ENCODE assay signal across 17 cellular contexts in the genomic region with DNA sequence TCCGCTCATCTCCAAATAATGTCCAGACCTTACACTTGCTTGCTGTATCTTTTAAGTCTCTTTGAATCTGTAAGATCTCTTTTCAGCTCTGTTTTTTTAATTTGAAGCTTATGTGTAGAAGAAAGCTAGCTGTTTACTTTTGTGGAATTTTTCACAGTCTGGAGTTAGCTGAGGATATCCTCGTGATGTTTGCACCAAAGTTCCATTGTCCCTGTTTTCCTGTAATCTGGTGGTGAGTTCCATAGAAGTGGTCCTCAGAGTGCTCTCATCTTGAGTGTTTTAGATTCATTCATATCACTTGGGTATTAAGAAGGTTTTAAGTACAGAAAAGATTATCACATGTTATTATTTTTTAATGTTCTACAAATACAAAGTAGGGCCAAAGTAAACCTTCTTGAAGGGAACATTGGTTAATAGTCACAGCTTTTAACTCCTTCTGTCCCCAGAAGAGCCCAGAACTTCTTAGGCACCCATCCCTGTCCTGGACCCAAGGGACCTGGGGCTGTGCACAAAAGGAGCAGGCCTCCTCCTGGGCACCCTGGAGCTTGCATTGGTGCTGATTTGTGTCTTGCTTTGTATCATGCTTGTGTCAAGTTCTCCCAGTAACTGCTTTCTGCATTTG. TPM values are rescaled to one million over a fixed set of nuclear protein-coding genes. Genes with fewer than 3 reads are reported as not detected.
DNase-seq lines count a peak whose midpoint lies in the region; ATAC-seq, FAIRE-seq and TF ChIP-seq lines count a peak whose summit lies in the region.
"Had no signal": no experiment of that assay in that cellular context is flagged by ENCODE, and none has a peak within 500 bp of the region (broad histone marks: within the 10 kb centered on the region; RNA-seq: fewer than 3 reads in every experiment).

No MANE protein-coding gene starts in this region.

- H2BK5ac ChIP-seq in mesenchymal stem cell (ENCODE audit: low read depth, low read length, poor library complexity, severe bottlenecking), result peak overlapping the region; percentile 59

- H3K9me3 Mint-ChIP-seq in MCF 10A (ENCODE audit: unreplicated experiment), result no peaks in the 10 kb centered on the region
- H3K9me3 Mint-ChIP-seq: naive thymus-derived CD8-positive, alpha-beta T cell had no signal

- H3K9me1 ChIP-seq in endothelial cell of umbilical vein (replicated peaks; ENCODE audit: control insufficient read depth, extremely low read depth, insufficient read depth, low read length), result no peaks in the 10 kb centered on the region

- H4K20me1 ChIP-seq in mammary epithelial cell (ENCODE audit: insufficient read depth, low read length) (no peaks in the 10 kb centered on the region), endothelial cell of umbilical vein (replicated peaks; ENCODE audit: control insufficient read depth, extremely low read depth, insufficient read depth, low read length) (no peaks in the 10 kb centered on the region)

- H3K79me2 ChIP-seq in mammary epithelial cell (ENCODE audit: insufficient read depth, low read length) (no peaks in the 10 kb centered on the region), endothelial cell of umbilical vein (ENCODE audit: control insufficient read depth, insufficient read depth, low read length) (no peaks in the 10 kb centered on the region)

- H3K27ac ChIP-seq in mammary epithelial cell (ENCODE audit: insufficient read depth, low read depth, low read length) (no peak overlapping the region), endothelial cell of umbilical vein (ENCODE audit: insufficient read depth, low read depth, low read length) (no peak overlapping the region), mesenchymal stem cell (ENCODE audit: low read length, poor library complexity, severe bottlenecking) (peak overlapping the region; percentile 96), aorta (ENCODE audit: low read depth in 1 of 2, low read length in 2 of 2) (no peak overlapping the region)

- H4K8ac ChIP-seq in mesenchymal stem cell (ENCODE audit: low read length), result peak overlapping the region; percentile 9

- intact Hi-C loops in MCF 10A (cut with micrococcal nuclease) (no loop called here), mammary epithelial cell (cut with micrococcal nuclease) (no loop called here), endothelial cell of umbilical vein (cut with micrococcal nuclease) (no loop called here), aorta (cut with DNase I) (no loop called here)

- peaks cover 25% of the 10 kb centered on the region for H3K4me1 Mint-ChIP-seq in MCF 10A (ENCODE audit: insufficient read depth, unreplicated experiment)
- H3K4me1 Mint-ChIP-seq: naive thymus-derived CD8-positive, alpha-beta T cell had no signal

- peak overlapping the region in 1 of 2 experiments; percentile 96 for H3K14ac ChIP-seq in mesenchymal stem cell (ENCODE audit: low read length in 2 of 2)

- dilution Hi-C loops in mammary epithelial cell (cut with HindIII; ENCODE audit: low sequenced_read_pairs), result loop anchor here (5.0 kb wide), 1 partner anchor 65 kb away; a partner anchor contains a TSS
- dilution Hi-C loops in endothelial cell of umbilical vein (cut with MboI; ENCODE audit: extremely low pct_ligation_motif_present, low sequenced_read_pairs), result no loop called here

- TF ChIP-seq CTCF in MCF 10A (IDR thresholded peaks at IDR 0.05; ENCODE audit: unreplicated experiment), result no peak
- TF ChIP-seq CTCF in mammary epithelial cell (conservative IDR thresholded peaks at IDR 0.05 in 1 of 2, IDR thresholded peaks at IDR 0.05 in 1 of 2; ENCODE audit: extremely low read depth in 1 of 2, insufficient read depth in 1 of 2, low read depth in 1 of 2, low read length in 2 of 2), result no peak
- no peak for TF ChIP-seq CTCF in endothelial cell of umbilical vein (IDR thresholded peaks at IDR 0.05; ENCODE audit: extremely low read depth in 1 of 2, insufficient read depth in 1 of 2, low read depth in 1 of 2, low read length in 2 of 2)

- H3K36me3 Mint-ChIP-seq in MCF 10A (ENCODE audit: insufficient read depth, unreplicated experiment), result peaks cover 7% of the 10 kb centered on the region
- H3K36me3 Mint-ChIP-seq: naive thymus-derived CD8-positive, alpha-beta T cell had no signal

- peak overlapping the region; percentile 60 to 93 for H2BK12ac ChIP-seq in mesenchymal stem cell (ENCODE audit: low read length in 2 of 2)

- H3K9me3 ChIP-seq in mammary epithelial cell (replicated peaks; ENCODE audit: insufficient read depth, low read length), result no peaks in the 10 kb centered on the region
- no peaks in the 10 kb centered on the region for H3K9me3 ChIP-seq in endothelial cell of umbilical vein (replicated peaks; ENCODE audit: control insufficient read depth, insufficient read depth, low read length)
- H3K9me3 ChIP-seq in mesenchymal stem cell (ENCODE audit: control insufficient read depth, low read length), result no peaks in the 10 kb centered on the region
- H3K9me3 ChIP-seq in aorta (ENCODE audit: control insufficient read depth, low read length), result no peaks in the 10 kb centered on the region
- H3K9me3 ChIP-seq: thoracic aorta had no signal

- H3K9ac ChIP-seq in mammary epithelial cell (ENCODE audit: insufficient read depth, low read length) (no peak overlapping the region), endothelial cell of umbilical vein (replicated peaks; ENCODE audit: extremely low read depth, insufficient read depth, low read length) (no peak overlapping the region), mesenchymal stem cell (ENCODE audit: low read length) (peak overlapping the region; percentile 39)

- H3K27me3 Mint-ChIP-seq in MCF 10A (ENCODE audit: insufficient read depth, unreplicated experiment), result no peaks in the 10 kb centered on the region

- H3K27me3 ChIP-seq in mammary epithelial cell (ENCODE audit: insufficient read depth, low read length) (no peaks in the 10 kb centered on the region), endothelial cell of umbilical vein (ENCODE audit: control insufficient read depth in 2 of 2, insufficient read depth in 2 of 2, low read length in 2 of 2) (peaks cover 1 to 3% of the 10 kb centered on the region in 2 experiments), mesenchymal stem cell (ENCODE audit: control insufficient read depth in 1 of 2, insufficient read depth in 1 of 2, low read length in 2 of 2) (no peaks in the 10 kb centered on the region), aorta (ENCODE audit: control insufficient read depth in 1 of 2, insufficient read depth in 2 of 2, low read length in 1 of 2) (no peaks in the 10 kb centered on the region)

- H3K79me1 ChIP-seq in mesenchymal stem cell (replicated peaks; ENCODE audit: low read length, poor library complexity, severe bottlenecking), result peaks cover 17% of the 10 kb centered on the region

- H3K4me1 ChIP-seq in mammary epithelial cell (ENCODE audit: insufficient read depth, low read length) (peaks cover 6% of the 10 kb centered on the region), endothelial cell of umbilical vein (ENCODE audit: control insufficient read depth, extremely low read depth, insufficient read depth, low read length) (peaks cover 20% of the 10 kb centered on the region), mesenchymal stem cell (ENCODE audit: control insufficient read depth, insufficient read depth, low read depth, low read length) (peaks cover 27% of the 10 kb centered on the region), aorta (ENCODE audit: control insufficient read depth in 1 of 2, insufficient read depth in 2 of 2, low read length in 2 of 2) (no peaks in the 10 kb centered on the region)

- no peak overlapping the region for H2BK15ac ChIP-seq in mesenchymal stem cell (ENCODE audit: low read depth, poor library complexity, severe bottlenecking)

- H3K23ac ChIP-seq in mesenchymal stem cell (ENCODE audit: low read length in 2 of 2), result no peak overlapping the region

- H2BK120ac ChIP-seq in mesenchymal stem cell (ENCODE audit: low read depth, low read length), result peak overlapping the region; percentile 69

- no peak for TF ChIP-seq POLR2A in endothelial cell of umbilical vein (IDR thresholded peaks at IDR 0.05; ENCODE audit: low read depth, low read length)

- H2AFZ ChIP-seq in mammary epithelial cell (ENCODE audit: low read depth, low read length) (no peak overlapping the region), endothelial cell of umbilical vein (ENCODE audit: low read depth, low read length) (no peak overlapping the region), mesenchymal stem cell (ENCODE audit: low read depth, low read length) (no peak overlapping the region)

- H3K18ac ChIP-seq in mesenchymal stem cell (ENCODE audit: low read depth in 1 of 2, low read length in 2 of 2), result peak overlapping the region; percentile 74 to 97

- DNase-seq in MCF 10A (ENCODE audit: unreplicated experiment), result no peak
- no peak for DNase-seq in mammary epithelial cell
- DNase-seq in endothelial cell of umbilical vein (ENCODE audit: low read depth, low spot score), result peak; percentile 64
- peak; percentile 72 for DNase-seq in mesenchymal stem cell
- peak in 1 of 2 donors; percentile 19 for DNase-seq in aorta
- no peak for DNase-seq in stimulated activated CD4-positive, alpha-beta T cell treated with anti-CD3 and anti-CD28 coated beads, Interleukin-12 subunit alpha, Interleukin-12 subunit beta, amount 100 ng/mL, for 4 hours
- DNase-seq in dedifferentiated amniotic fluid mesenchymal stem cell (ENCODE audit: extremely low spot score), result no peak
- DNase-seq: activated naive CD4-positive, alpha-beta T cell treated with Interleukin-2 at 50 U/mL for 16 hours; KBM-7; naive thymus-derived CD8-positive, alpha-beta T cell; NCI-H526 treated with DMSO at 0.1 percent for 48 hours; Right ventricle myocardium superior had no signal

- CTCF ChIA-PET in MCF 10A (lab: Yijun Ruan, JAX) (interaction anchor here (0.6 to 3.1 kb wide), 5 partner anchors 11 to 1067 kb away, joined by 3 to 30 read pairs (median 6); a partner anchor contains a TSS), mammary epithelial cell (lab: Charles Lee; ENCODE audit: low non-redundant PET) (no interaction called here), endothelial cell of umbilical vein (lab: Charles Lee) (interaction anchor here (0.6 to 4.6 kb wide), 9 partner anchors 8 to 1359 kb away, joined by 3 to 50 read pairs (median 8); no protein-coding TSS in a partner anchor)

- H2AK5ac ChIP-seq in mesenchymal stem cell (ENCODE audit: low read length, severe bottlenecking), result peak overlapping the region; percentile 13

- WGBS in mammary epithelial cell (ENCODE audit: low coverage, missing lambda C conversion rate), result 93% methylated on average over 2 of the region's 2 CpGs
- WGBS in mesenchymal stem cell, result 0% methylated on average over 1 of the region's 2 CpGs
- 55 to 58% methylated on average over 2 of the region's 2 CpGs for WGBS in aorta, 2 donors

- H4K91ac ChIP-seq in mesenchymal stem cell (ENCODE audit: low read length), result peak overlapping the region; percentile 96

- peak; percentile 26 for ATAC-seq in aorta (ENCODE audit: low FRiP score)
- no peak for ATAC-seq in HG03342 (IDR thresholded peaks at IDR 0.05; ENCODE audit: unreplicated experiment)
- ATAC-seq: naive thymus-derived CD8-positive, alpha-beta T cell had no signal

- peak; percentile 81 for FAIRE-seq in endothelial cell of umbilical vein (lab: Jason Lieb, UNC)
- FAIRE-seq: TTC549 had no signal

- peak overlapping the region; percentile 70 for H3K27ac Mint-ChIP-seq in MCF 10A (ENCODE audit: low read depth, unreplicated experiment)
- H3K27ac Mint-ChIP-seq: naive thymus-derived CD8-positive, alpha-beta T cell had no signal

- H3K4me3 ChIP-seq in mammary epithelial cell (replicated peaks in 1 of 3; ENCODE audit: insufficient read depth in 1 of 3, low read depth in 2 of 3, low read length in 3 of 3) (no peak overlapping the region), endothelial cell of umbilical vein (replicated peaks in 1 of 3; ENCODE audit: insufficient read depth in 1 of 3, low read depth in 1 of 3, low read length in 3 of 3) (no peak overlapping the region), mesenchymal stem cell (ENCODE audit: insufficient read depth in 1 of 2, low read depth in 1 of 2, low read length in 2 of 2) (peak overlapping the region in 1 of 2 experiments; percentile 23), aorta (ENCODE audit: low read length in 2 of 2) (no peak overlapping the region)
- H3K4me3 ChIP-seq: thoracic aorta had no signal

- peak overlapping the region; percentile 83 to 97 for H3K4ac ChIP-seq in mesenchymal stem cell (ENCODE audit: low read depth in 1 of 2, low read length in 2 of 2)

- no peak overlapping the region for H3K4me3 Mint-ChIP-seq in MCF 10A (ENCODE audit: unreplicated experiment)
- H3K4me3 Mint-ChIP-seq: naive thymus-derived CD8-positive, alpha-beta T cell had no signal

- no TSS peak for BruUV-seq in MCF 10A (replicated peaks; lab: Mats Ljungman, UMichigan)
- BruUV-seq in mammary epithelial cell (replicated peaks; lab: Mats Ljungman, UMichigan), result no TSS peak
- BruUV-seq in endothelial cell of umbilical vein (replicated peaks; lab: Mats Ljungman, UMichigan), result no TSS peak

- H3K36me3 ChIP-seq in mammary epithelial cell (ENCODE audit: insufficient read depth, low read length) (peaks cover 3% of the 10 kb centered on the region), endothelial cell of umbilical vein (ENCODE audit: control insufficient read depth in 2 of 2, extremely low read depth in 1 of 2, insufficient read depth in 2 of 2, low read length in 2 of 2) (no peaks in the 10 kb centered on the region), mesenchymal stem cell (ENCODE audit: control insufficient read depth in 1 of 2, insufficient read depth in 2 of 2, low read depth in 1 of 2, low read length in 2 of 2) (peaks cover 0 to 45% of the 10 kb centered on the region in 2 experiments), aorta (ENCODE audit: control insufficient read depth in 1 of 2, insufficient read depth in 2 of 2, low read length in 1 of 2) (no peaks in the 10 kb centered on the region)
- H3K36me3 ChIP-seq: thoracic aorta had no signal

- POLR2A ChIA-PET in MCF 10A (lab: Yijun Ruan, JAX), result interaction anchor here (0.7 to 1.3 kb wide), 3 partner anchors 11 to 359 kb away, joined by 3 read pairs; no protein-coding TSS in a partner anchor
- POLR2A ChIA-PET in endothelial cell of umbilical vein (lab: Charles Lee), result interaction anchor here (1.5 kb wide), 1 partner anchor 36 kb away, joined by 3 read pairs; no protein-coding TSS in a partner anchor

- H3K4me2 ChIP-seq in mammary epithelial cell (ENCODE audit: insufficient read depth, low read depth, low read length), result no peak overlapping the region
- no peak overlapping the region for H3K4me2 ChIP-seq in endothelial cell of umbilical vein (ENCODE audit: insufficient read depth, low read length)
- no peak overlapping the region for H3K4me2 ChIP-seq in mesenchymal stem cell (ENCODE audit: low read length, poor library complexity, severe bottlenecking)

- in situ Hi-C loops in mammary epithelial cell (cut with MboI; ENCODE audit: low sequenced_read_pairs in 2 of 2), result no loop called here

RNA-seq across cellular contexts. Expression of a gene that starts 15.0 kb away (rescaled TPM):
- total RNA-seq in MCF 10A (2022) (27.1 and 28.5 TPM in 2 replicates), mammary epithelial cell (1 to 10 TPM; 2.8 to 7.2 TPM), endothelial cell of umbilical vein (not detected in 2 replicates), aorta (10 to 100 TPM in 1 of 2 donors, 1 to 10 TPM in 1; 3.4 to 10.1 TPM)
- polyA plus RNA-seq in mammary epithelial cell (16.1 TPM), endothelial cell of umbilical vein (not detected in 2 replicates), aorta (1 to 10 TPM; 2.3 to 4.5 TPM)
- polyA minus RNA-seq in mammary epithelial cell (24.1 TPM), endothelial cell of umbilical vein (not detected in 2 replicates)
- not detected in 2 replicates for polyA plus RNA-seq in endothelial cell of umbilical vein (2011; cell fraction: cytosol; rRNA removed)
- 0.20 TPM in 1 of 2 replicates, not detected in the other for polyA plus RNA-seq in endothelial cell of umbilical vein (2011; cell fraction: nucleus; rRNA removed)
- polyA plus RNA-seq in endothelial cell of umbilical vein (2012), result not detected in 2 replicates
- polyA minus RNA-seq in endothelial cell of umbilical vein (2011; cell fraction: cytosol; rRNA and poly(A)+ RNA removed), result not detected
- not detected in 2 replicates for polyA minus RNA-seq in endothelial cell of umbilical vein (2011; cell fraction: nucleus; rRNA and poly(A)+ RNA removed)
- polyA plus RNA-seq in mesenchymal stem cell (2013, experiment 1 of 2), result 93.7 TPM
- polyA plus RNA-seq in mesenchymal stem cell (2013, experiment 2 of 2), result 85.6 TPM
- total RNA-seq: A673; activated CD8-positive, alpha-beta memory T cell treated with anti-CD3 and anti-CD28 coated beads for 36 hours; naive thymus-derived CD8-positive, alpha-beta T cell had no signal
- polyA plus RNA-seq: naive thymus-derived CD8-positive, alpha-beta T cell had no signal

Comparison
In these comparisons a context has a peak if more than half of its experiments do, and no peak if none do; other contexts are left out.
1. DNase-seq: peak in endothelial cell of umbilical vein (single experiment) and mesenchymal stem cell (single experiment); none in MCF 10A (single experiment), mammary epithelial cell (single experiment), stimulated activated CD4-positive, alpha-beta T cell treated with anti-CD3 and anti-CD28 coated beads, Interleukin-12 subunit alpha, Interleukin-12 subunit beta, amount 100 ng/mL, for 4 hours (single experiment) and dedifferentiated amniotic fluid mesenchymal stem cell (single experiment).